In the genomic region with DNA sequence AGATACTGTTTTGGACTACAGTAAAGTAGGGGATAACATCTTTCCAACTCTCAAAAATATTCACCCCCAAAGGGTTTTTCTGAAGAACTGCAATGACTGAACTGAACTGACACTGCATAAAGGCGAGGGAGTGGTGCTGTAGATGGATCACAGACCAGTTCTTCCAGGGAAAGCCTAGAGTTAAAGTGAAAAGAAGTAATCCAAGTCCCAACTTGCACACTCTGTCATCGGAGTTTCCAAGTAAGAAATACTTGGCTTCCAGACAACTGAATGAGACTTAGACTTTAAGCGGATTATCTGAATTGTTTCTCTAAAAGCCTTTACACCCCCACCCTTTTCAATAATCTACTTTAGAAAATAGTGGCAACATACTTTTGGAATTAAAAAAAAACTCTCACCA, we compare ENCODE assay signal across 16 cellular contexts.
"Had no signal": no experiment of that assay in that cellular context is flagged by ENCODE, and none has a peak within 500 bp of the region (broad histone marks: within the 10 kb centered on the region; RNA-seq: fewer than 3 reads in every experiment).

No MANE protein-coding gene starts in this region.

- H3K27ac Mint-ChIP-seq: activated CD4-positive, alpha-beta T cell treated with anti-CD3 and anti-CD28 coated beads, Interleukin-2, amount 10 ng/mL, durations not matched to agents 7 days and 5 days; activated CD8-positive, alpha-beta T cell treated with anti-CD3 and anti-CD28 coated beads, Interleukin-2, amount 10 ng/mL, durations not matched to agents 7 days and 5 days; activated naive CD4-positive, alpha-beta T cell treated with anti-CD3 and anti-CD28 coated beads for 36 hours; naive thymus-derived CD8-positive, alpha-beta T cell; stimulated activated effector memory CD8-positive, alpha-beta T cell treated with anti-CD3 and anti-CD28 coated beads, Interleukin-12 subunit alpha, Interleukin-12 subunit beta, amount 100 ng/mL, for 72 hours had no signal

- H3K9me3 ChIP-seq: body of pancreas, colonic mucosa, pancreas, thoracic aorta, upper lobe of right lung had no signal

- H3K4me1 Mint-ChIP-seq: activated CD4-positive, alpha-beta T cell treated with anti-CD3 and anti-CD28 coated beads, Interleukin-2, amount 10 ng/mL, durations not matched to agents 7 days and 5 days; naive thymus-derived CD8-positive, alpha-beta T cell; stimulated activated effector memory CD8-positive, alpha-beta T cell treated with anti-CD3 and anti-CD28 coated beads, Interleukin-12 subunit alpha, Interleukin-12 subunit beta, amount 100 ng/mL, for 72 hours had no signal

- H3K4me1 ChIP-seq: body of pancreas, colonic mucosa, pancreas, upper lobe of right lung had no signal

- H3K27ac ChIP-seq: body of pancreas, colonic mucosa, pancreas, thoracic aorta, upper lobe of right lung had no signal

- H3K36me3 ChIP-seq: colonic mucosa, pancreas, thoracic aorta, upper lobe of right lung had no signal

- H3K27me3 ChIP-seq: body of pancreas, colonic mucosa, pancreas, upper lobe of right lung had no signal

- DNase-seq: activated CD4-positive, alpha-beta T cell treated with anti-CD3 and anti-CD28 coated beads, Interleukin-2, amount 10 ng/mL, durations not matched to agents 7 days and 5 days; activated CD8-positive, alpha-beta memory T cell treated with anti-CD3 and anti-CD28 coated beads, Interleukin-2, amount 50 U/mL, for 4 hours; activated CD8-positive, alpha-beta T cell treated with anti-CD3 and anti-CD28 coated beads, Interleukin-2, amount 10 ng/mL, durations not matched to agents 7 days and 5 days; activated naive CD4-positive, alpha-beta T cell treated with anti-CD3 and anti-CD28 coated beads for 36 hours; activated T-cell treated with anti-CD3 and anti-CD28 coated beads, Interleukin-2, amount 50 U/mL, for 4 hours; body of pancreas; central memory CD4-positive, alpha-beta T cell; colonic mucosa; left cardiac atrium; naive thymus-derived CD8-positive, alpha-beta T cell; pancreas; stimulated activated CD4-positive, alpha-beta T cell treated with anti-CD3 and anti-CD28 coated beads, Interleukin-4, amount 100 ng/mL, for 24 hours; upper lobe of right lung had no signal

- H3K4me3 Mint-ChIP-seq: activated CD4-positive, alpha-beta T cell treated with anti-CD3 and anti-CD28 coated beads, Interleukin-2, amount 10 ng/mL, durations not matched to agents 7 days and 5 days; activated CD8-positive, alpha-beta T cell treated with anti-CD3 and anti-CD28 coated beads, Interleukin-2, amount 10 ng/mL, durations not matched to agents 7 days and 5 days; activated naive CD4-positive, alpha-beta T cell treated with anti-CD3 and anti-CD28 coated beads for 36 hours; activated T-cell treated with anti-CD3 and anti-CD28 coated beads, Interleukin-2, amount 50 U/mL, for 4 hours; naive thymus-derived CD8-positive, alpha-beta T cell; stimulated activated effector memory CD8-positive, alpha-beta T cell treated with anti-CD3 and anti-CD28 coated beads, Interleukin-12 subunit alpha, Interleukin-12 subunit beta, amount 100 ng/mL, for 72 hours had no signal

- H3K9me3 Mint-ChIP-seq: activated naive CD4-positive, alpha-beta T cell treated with anti-CD3 and anti-CD28 coated beads for 36 hours; activated T-cell treated with anti-CD3 and anti-CD28 coated beads, Interleukin-2, amount 50 U/mL, for 4 hours; naive thymus-derived CD8-positive, alpha-beta T cell; stimulated activated effector memory CD8-positive, alpha-beta T cell treated with anti-CD3 and anti-CD28 coated beads, Interleukin-12 subunit alpha, Interleukin-12 subunit beta, amount 100 ng/mL, for 72 hours had no signal

- ATAC-seq: activated CD8-positive, alpha-beta T cell treated with anti-CD3 and anti-CD28 coated beads, Interleukin-2, amount 10 ng/mL, durations not matched to agents 7 days and 5 days; activated T-cell treated with anti-CD3 and anti-CD28 coated beads, Interleukin-2, amount 50 U/mL, for 4 hours; body of pancreas; left cardiac atrium; naive thymus-derived CD8-positive, alpha-beta T cell; pancreas; sciatic nerve; stimulated activated effector memory CD8-positive, alpha-beta T cell treated with anti-CD3 and anti-CD28 coated beads, Interleukin-12 subunit alpha, Interleukin-12 subunit beta, amount 100 ng/mL, for 72 hours; upper lobe of right lung had no signal

- H3K4me3 ChIP-seq: body of pancreas, colonic mucosa, pancreas, thoracic aorta, upper lobe of right lung had no signal
